8 cellular contexts compared by ENCODE assay signal in the genomic region with DNA sequence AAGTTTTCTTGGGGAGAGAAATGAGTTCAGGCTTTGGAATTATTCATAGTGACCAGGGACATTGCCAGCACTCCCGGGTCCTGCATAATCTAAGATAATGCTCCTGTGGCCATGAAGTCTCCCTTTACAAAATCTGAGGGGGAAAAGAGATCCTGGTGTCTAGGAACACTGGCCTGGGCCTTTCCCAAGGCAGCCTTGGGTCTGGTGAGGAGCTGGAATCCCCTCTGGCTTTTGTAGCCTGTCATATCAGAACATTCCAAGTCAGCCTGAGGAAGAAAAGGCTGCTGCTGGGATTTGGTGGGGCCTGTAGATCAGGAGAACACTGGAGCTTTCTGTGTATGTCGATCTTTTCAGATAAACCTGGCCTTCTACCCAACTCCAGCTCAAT. TPM values are rescaled to one million over a fixed set of nuclear protein-coding genes. Genes with fewer than 3 reads are reported as not detected.
DNase-seq lines count a peak whose midpoint lies in the region; ATAC-seq and TF ChIP-seq lines count a peak whose summit lies in the region.

No MANE protein-coding gene starts in this region.

- peak; percentile 88 for DNase-seq in ELF-1 (ENCODE audit: low read depth, low spot score)
- no peak for DNase-seq in Peyer's patch
- no peak for DNase-seq in sciatic nerve (ENCODE audit: low spot score)
- no peak for DNase-seq in germinal center (ENCODE audit: low spot score)
- no peak for DNase-seq in GM19240 (ENCODE audit: insufficient read length, low spot score)

- TF ChIP-seq CTCF in Peyer's patch (IDR thresholded peaks at IDR 0.05) = no peak

- no peak overlapping the region for H3K9ac ChIP-seq in rectal smooth muscle tissue (ENCODE audit: low read length)

- no peak for ATAC-seq in sciatic nerve
- ATAC-seq in HG02763 (IDR thresholded peaks at IDR 0.05; ENCODE audit: unreplicated experiment) = no peak

- H3K27me3 ChIP-seq in Peyer's patch (no peaks in the 10 kb centered on the region), esophagus (ENCODE audit: control insufficient read depth in 1 of 2, insufficient read depth in 2 of 2, low read length in 2 of 2) (no peaks in the 10 kb centered on the region), rectal smooth muscle tissue (ENCODE audit: control insufficient read depth, insufficient read depth, low read length) (no peaks in the 10 kb centered on the region)

- H3K27ac ChIP-seq in Peyer's patch (peak overlapping the region; percentile 96 to 100 (median 97)), esophagus (ENCODE audit: low read depth in 2 of 2, low read length in 1 of 2) (peak overlapping the region; percentile 94 to 99), rectal smooth muscle tissue (ENCODE audit: low read depth, low read length) (peak overlapping the region; percentile 91)

- H3K4me3 ChIP-seq in Peyer's patch (no peak overlapping the region), esophagus (ENCODE audit: low read depth in 1 of 2, low read length in 2 of 2) (no peak overlapping the region), rectal smooth muscle tissue (ENCODE audit: low read length) (no peak overlapping the region)

- H3K9me3 ChIP-seq in Peyer's patch (no peaks in the 10 kb centered on the region), esophagus (ENCODE audit: control insufficient read depth in 2 of 2, insufficient read depth in 1 of 2, low read depth in 1 of 2, low read length in 1 of 2) (no peaks in the 10 kb centered on the region)

- intact Hi-C loops in sciatic nerve (cut with DNase I) = no loop called here

- no peak for TF ChIP-seq POLR2A in Peyer's patch (IDR thresholded peaks at IDR 0.05)

- H3K36me3 ChIP-seq in Peyer's patch (no peaks in the 10 kb centered on the region), esophagus (ENCODE audit: control insufficient read depth in 2 of 2, insufficient read depth in 2 of 2, low read length in 1 of 2) (no peaks in the 10 kb centered on the region), rectal smooth muscle tissue (ENCODE audit: control insufficient read depth, insufficient read depth, low read length) (no peaks in the 10 kb centered on the region)

- WGBS in esophagus, 2 donors = 25 to 37% methylated on average over 2 of the region's 2 CpGs

- H3K4me1 ChIP-seq in Peyer's patch = peaks cover 0 to 38% (median 21%) of the 10 kb centered on the region in 4 donors
- peaks cover 3% of the 10 kb centered on the region in 2 donors for H3K4me1 ChIP-seq in esophagus (ENCODE audit: control insufficient read depth in 2 of 2, insufficient read depth in 2 of 2, low read length in 1 of 2)
- peaks cover 29% of the 10 kb centered on the region for H3K4me1 ChIP-seq in rectal smooth muscle tissue (ENCODE audit: control insufficient read depth, insufficient read depth, low read length)

RNA-seq across cellular contexts. Expression of gene ARID1A, which starts 1.6 kb away (rescaled TPM):
- total RNA-seq in Peyer's patch = 10 to 100 TPM; 49.4 to 90.8 (median 66.8) TPM
- 10 to 100 TPM; 15.9 to 17.8 TPM for polyA plus RNA-seq in esophagus
- 83.8 TPM for total RNA-seq in sciatic nerve
